ENCODE assay signal across 8 cellular contexts in the genomic region with DNA sequence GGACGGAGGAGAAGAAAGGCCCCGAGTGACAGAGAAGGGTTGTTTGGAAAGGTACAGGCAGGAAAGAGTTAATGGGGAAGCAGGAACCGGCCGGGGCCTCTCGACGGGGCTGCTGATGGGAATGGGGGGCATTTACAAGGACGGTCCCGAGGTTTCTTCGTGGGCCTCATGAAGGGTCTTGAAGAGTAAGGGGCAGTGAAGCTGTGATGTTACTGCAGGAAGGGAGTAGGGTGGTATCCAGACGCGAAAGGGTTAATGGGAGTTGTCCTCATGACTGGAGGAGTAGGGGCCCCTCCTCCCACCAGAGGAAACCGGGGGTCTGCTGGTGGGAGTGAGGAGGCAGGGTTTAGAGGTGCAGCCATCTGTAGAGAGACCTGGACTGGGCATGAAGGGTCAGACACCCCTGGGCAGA. TPM values are rescaled to one million over a fixed set of nuclear protein-coding genes. Genes with fewer than 3 reads are reported as not detected.
DNase-seq lines count a peak whose midpoint lies in the region; ATAC-seq, FAIRE-seq and TF ChIP-seq lines count a peak whose summit lies in the region.

No MANE protein-coding gene starts in this region.

- CTCF ChIA-PET in K562 (lab: Yijun Ruan, JAX; ENCODE audit: low intra/inter-chr PET ratio), result interaction anchor here (0.7 to 1.1 kb wide), 2 partner anchors 66 to 202 kb away, joined by 3 to 4 read pairs; no protein-coding TSS in a partner anchor

- H3K36me3 ChIP-seq in K562 (ENCODE audit: control insufficient read depth, insufficient read depth, low read length) (no peaks in the 10 kb centered on the region), right lobe of liver (peaks cover 0 to 11% (median 4%) of the 10 kb centered on the region in 4 donors), tibial artery (peaks cover 23 to 38% (median 30%) of the 10 kb centered on the region in 3 donors)

- H3K4me3 Mint-ChIP-seq in T-helper 2 cell treated with Interferon-gamma antibody and Interleukin-4, amounts not matched to agents 5 μg/mL and 100 μg/mL, for 36 hours, result peak overlapping the region; percentile 95

- H3K4me2 ChIP-seq in K562 (ENCODE audit: insufficient read depth, low read length), result peak overlapping the region; percentile 68; the same call in 1 of the 2 replicates

- ATAC-seq in K562 (no peak), right lobe of liver (no peak), HG02623 (IDR thresholded peaks at IDR 0.05; ENCODE audit: unreplicated experiment) (no peak), HG02840 (IDR thresholded peaks at IDR 0.05; ENCODE audit: low FRiP score, unreplicated experiment) (no peak)

- H3K9me3 ChIP-seq in K562 (replicated peaks; ENCODE audit: control insufficient read depth, insufficient read depth, low read depth, low read length), result no peaks in the 10 kb centered on the region
- no peaks in the 10 kb centered on the region for H3K9me3 ChIP-seq in right lobe of liver
- H3K9me3 ChIP-seq in tibial artery, result no peaks in the 10 kb centered on the region

- peaks cover 16% of the 10 kb centered on the region; the same call in 1 of the 2 replicates for H4K20me1 ChIP-seq in K562 (replicated peaks; ENCODE audit: control insufficient read depth, insufficient read depth, low read length)

- POLR2A ChIA-PET in K562 (lab: Yijun Ruan, JAX), result no interaction called here

- no peaks in the 10 kb centered on the region for H3K36me3 Mint-ChIP-seq in T-helper 2 cell treated with Interferon-gamma antibody and Interleukin-4, amounts not matched to agents 5 μg/mL and 100 μg/mL, for 36 hours (ENCODE audit: low read depth)

- H2AFZ ChIP-seq in K562 (ENCODE audit: low read depth, low read length), result peak overlapping the region; percentile 75

- peaks cover 20% of the 10 kb centered on the region for H3K4me1 Mint-ChIP-seq in T-helper 2 cell treated with Interferon-gamma antibody and Interleukin-4, amounts not matched to agents 5 μg/mL and 100 μg/mL, for 36 hours (ENCODE audit: low read depth)

- H3K27me3 ChIP-seq in K562 (ENCODE audit: control insufficient read depth in 2 of 2, insufficient read depth in 2 of 2, low read length in 2 of 2), result peaks cover 10 to 37% of the 10 kb centered on the region in 2 experiments; a peak in 4 of 5 replicates
- no peaks in the 10 kb centered on the region for H3K27me3 ChIP-seq in right lobe of liver
- H3K27me3 ChIP-seq in tibial artery, result no peaks in the 10 kb centered on the region

- H3K4me3 ChIP-seq in K562 (peak overlapping the region; percentile 34; the same call in 1 of the 2 replicates), right lobe of liver (peak overlapping the region; percentile 83 to 90 (median 84)), tibial artery (peak overlapping the region; percentile 77 to 89)

- intact Hi-C loops in K562 (cut with micrococcal nuclease), result no loop called here
- intact Hi-C loops in right lobe of liver (cut with DNase I), result no loop called here
- intact Hi-C loops in tibial artery (cut with DNase I; ENCODE audit: low total_unique reads), result loop anchor here (5.0 kb wide), 1 partner anchor 102 kb away; no protein-coding TSS in a partner anchor

- no peak overlapping the region; a peak in 1 of 4 replicates for H3K9ac ChIP-seq in K562 (ENCODE audit: insufficient read depth in 1 of 2, low read depth in 2 of 2, low read length in 2 of 2)

- no peak for TF ChIP-seq RAD21 in K562 (CRISPR knock-in tag; conservative IDR thresholded peaks at IDR 0.05 in 1 of 2, IDR thresholded peaks at IDR 0.05 in 1 of 2)

- no peaks in the 10 kb centered on the region for H3K27me3 Mint-ChIP-seq in T-helper 2 cell treated with Interferon-gamma antibody and Interleukin-4, amounts not matched to agents 5 μg/mL and 100 μg/mL, for 36 hours (ENCODE audit: low read depth)

- in situ Hi-C loops in K562 (cut with MboI), result loop anchor here (5.0 kb wide), 1 partner anchor 197 kb away; no protein-coding TSS in a partner anchor

- no peaks in the 10 kb centered on the region for H3K9me1 ChIP-seq in K562 (ENCODE audit: control insufficient read depth, insufficient read depth, low read length)

- no peaks in the 10 kb centered on the region for H3K79me2 ChIP-seq in K562 (ENCODE audit: control insufficient read depth, insufficient read depth, low read length)

- no peak for TF ChIP-seq EP300 in K562 (IDR thresholded peaks at IDR 0.05; ENCODE audit: low read length)

- WGBS in K562 (ENCODE audit: insufficient coverage, low coverage, missing lambda C conversion rate), result 12% methylated on average over 7 of the region's 12 CpGs
- WGBS in right lobe of liver (ENCODE audit: insufficient coverage, low coverage, low lambda C conversion rate, missing lambda C conversion rate), result under 1% methylated on average over 11 of the region's 12 CpGs

- no peaks in the 10 kb centered on the region for H3K9me3 Mint-ChIP-seq in T-helper 2 cell treated with Interferon-gamma antibody and Interleukin-4, amounts not matched to agents 5 μg/mL and 100 μg/mL, for 36 hours

- no peak for FAIRE-seq in K562 (lab: Jason Lieb, UNC)

- no peak for DNase-seq in T-helper 2 cell treated with Interferon-gamma antibody and Interleukin-4, amounts not matched to agents 5 μg/mL and 100 μg/mL, for 36 hours (ENCODE audit: low spot score)
- DNase-seq in T-helper 2 cell (no peak), K562 (ENCODE audit: extremely low read depth in 1 of 4, low spot score in 3 of 4) (no peak), right lobe of liver (no peak), tibial artery (no peak), SIG-M5 treated with dmso at 0.1 percent for 504 hours (lab: John Stamatoyannopoulos, UW; ENCODE audit: unreplicated experiment) (no peak)

- TF ChIP-seq CTCF in K562 (IDR thresholded peaks at IDR 0.05 in 2 of 3, conservative IDR thresholded peaks at IDR 0.05 in 1 of 3; ENCODE audit: insufficient read depth in 2 of 3, low read depth in 1 of 3, low read length in 3 of 3) (no peak), right lobe of liver (IDR thresholded peaks at IDR 0.05) (no peak), tibial artery (IDR thresholded peaks at IDR 0.05) (no peak)

- BruUV-seq in K562 (replicated peaks; lab: Mats Ljungman, UMichigan), result no TSS peak

- peak overlapping the region; percentile 88 for H3K27ac Mint-ChIP-seq in T-helper 2 cell treated with Interferon-gamma antibody and Interleukin-4, amounts not matched to agents 5 μg/mL and 100 μg/mL, for 36 hours

- TF ChIP-seq POLR2A in K562 (conservative IDR thresholded peaks at IDR 0.05) (no peak), right lobe of liver (IDR thresholded peaks at IDR 0.05) (no peak)

- H3K4me1 ChIP-seq in K562 (replicated peaks in 1 of 2; ENCODE audit: control insufficient read depth in 2 of 2, insufficient read depth in 2 of 2, low read length in 2 of 2) (peaks cover 9 to 20% of the 10 kb centered on the region in 2 experiments; a peak in 4 of 5 replicates), right lobe of liver (peaks cover 0 to 40% (median 7%) of the 10 kb centered on the region in 4 donors), tibial artery (peaks cover 0 to 44% (median 31%) of the 10 kb centered on the region in 4 donors)

- no peak overlapping the region for H3K27ac ChIP-seq in K562 (ENCODE audit: extremely low read depth, low read depth, low read length)
- H3K27ac ChIP-seq in right lobe of liver, result peak overlapping the region; percentile 71 to 89 (median 87)
- peak overlapping the region; percentile 87 to 96 for H3K27ac ChIP-seq in tibial artery

RNA-seq across cellular contexts. Expression of a gene that starts 0.5 kb away (rescaled TPM):
- 1.4 and 4.1 TPM in 2 replicates for total RNA-seq in K562 (2011; cell fraction: chromatin; rRNA removed; ENCODE audit: low replicate concordance)
- total RNA-seq in K562 (2011; cell fraction: nucleolus; rRNA removed), result 1.1 and 3.0 TPM in 2 replicates
- total RNA-seq in K562 (2011; cell fraction: nucleoplasm; rRNA removed), result 0.37 and 0.53 TPM in 2 replicates
- total RNA-seq in K562 (2014; rRNA removed), result 1.00 and 1.5 TPM in 2 replicates
- total RNA-seq in K562 (2014; rRNA removed; fragmentation: Illumina TruSeq; extraction: Trizol), result 0.38 and 0.87 TPM in 2 replicates
- total RNA-seq in K562 (2015; rRNA removed; fragmentation: Illumina TruSeq; extraction: Trizol), result 1.2 and 1.4 TPM in 2 replicates
- 1.9 and 2.5 TPM in 2 replicates for total RNA-seq in K562 (2021)
- polyA plus RNA-seq in K562 (2011; rRNA removed), result 1.8 and 5.3 TPM in 2 replicates
- 3.7 and 10.5 TPM in 2 replicates for polyA plus RNA-seq in K562 (2011; cell fraction: cytosol; rRNA removed)
- polyA plus RNA-seq in K562 (2011; cell fraction: nucleus; rRNA removed), result 4.9 and 5.8 TPM in 2 replicates
- polyA plus RNA-seq in K562 (2012), result 2.6 and 5.2 TPM in 2 replicates
- polyA plus RNA-seq in K562 (2014; fragmentation: Illumina TruSeq; extraction: Trizol), result 2.0 and 2.7 TPM in 2 replicates
- polyA plus RNA-seq in K562 (2014; fragmentation: Nextera tagmentation; extraction: Ambion mirVana), result under 1 TPM; 0.03 to 0.08 TPM
- polyA plus RNA-seq in K562 (2014; rRNA removed), result 1.5 and 2.6 TPM in 2 replicates
- 3.0 and 4.2 TPM in 2 replicates for polyA minus RNA-seq in K562 (2011; rRNA and poly(A)+ RNA removed)
- 3.3 and 9.3 TPM in 2 replicates for polyA minus RNA-seq in K562 (2011; cell fraction: cytosol; rRNA and poly(A)+ RNA removed)
- 1.6 and 1.8 TPM in 2 replicates for polyA minus RNA-seq in K562 (2011; cell fraction: nucleus; rRNA and poly(A)+ RNA removed)
- 10 to 100 TPM; 25.0 to 58.0 (median 44.8) TPM for total RNA-seq in right lobe of liver

RNA-seq across cellular contexts. Expression of a gene that starts 34.3 kb away (rescaled TPM):
- 0.18 and 1.0 TPM in 2 replicates for total RNA-seq in K562 (2011; cell fraction: chromatin; rRNA removed; ENCODE audit: low replicate concordance)
- 0.50 TPM in 1 of 2 replicates, not detected in the other for total RNA-seq in K562 (2011; cell fraction: nucleolus; rRNA removed)
- total RNA-seq in K562 (2011; cell fraction: nucleoplasm; rRNA removed), result not detected in 2 replicates
- not detected in 2 replicates for total RNA-seq in K562 (2014; rRNA removed)
- not detected in 2 replicates for total RNA-seq in K562 (2014; rRNA removed; fragmentation: Illumina TruSeq; extraction: Trizol)
- not detected in 2 replicates for total RNA-seq in K562 (2015; rRNA removed; fragmentation: Illumina TruSeq; extraction: Trizol)
- total RNA-seq in K562 (2021), result 0.07 TPM in 1 of 2 replicates, not detected in the other
- polyA plus RNA-seq in K562 (2011; rRNA removed), result 0.14 TPM in 1 of 2 replicates, not detected in the other
- 0.01 and 0.10 TPM in 2 replicates for polyA plus RNA-seq in K562 (2011; cell fraction: cytosol; rRNA removed)
- polyA plus RNA-seq in K562 (2011; cell fraction: nucleus; rRNA removed), result 0.15 and 0.24 TPM in 2 replicates
- 0.07 and 0.22 TPM in 2 replicates for polyA plus RNA-seq in K562 (2012)
- polyA plus RNA-seq in K562 (2014; fragmentation: Illumina TruSeq; extraction: Trizol), result 0.04 TPM in 1 of 2 replicates, not detected in the other
- not detected for polyA plus RNA-seq in K562 (2014; fragmentation: Nextera tagmentation; extraction: Ambion mirVana)
- 0.11 TPM in 1 of 2 replicates, not detected in the other for polyA plus RNA-seq in K562 (2014; rRNA removed)
- 0.15 TPM in 1 of 2 replicates, not detected in the other for polyA minus RNA-seq in K562 (2011; rRNA and poly(A)+ RNA removed)
- polyA minus RNA-seq in K562 (2011; cell fraction: cytosol; rRNA and poly(A)+ RNA removed), result not detected in 2 replicates
- polyA minus RNA-seq in K562 (2011; cell fraction: nucleus; rRNA and poly(A)+ RNA removed), result not detected in 2 replicates
- 1 to 10 TPM in 2 of 6 experiments, under 1 TPM in 3, not detected in 1; 0.50 to 3.8 (median 0.77) TPM for total RNA-seq in right lobe of liver

RNA-seq across cellular contexts. Expression of a gene that starts 39.7 kb away (rescaled TPM):
- total RNA-seq in K562 (2011; cell fraction: chromatin; rRNA removed; ENCODE audit: low replicate concordance), result 0.19 and 1.1 TPM in 2 replicates
- 1.1 and 4.2 TPM in 2 replicates for total RNA-seq in K562 (2011; cell fraction: nucleolus; rRNA removed)
- total RNA-seq in K562 (2011; cell fraction: nucleoplasm; rRNA removed), result 0.51 and 1.1 TPM in 2 replicates
- total RNA-seq in K562 (2014; rRNA removed), result 0.05 and 0.20 TPM in 2 replicates
- 0.10 and 0.33 TPM in 2 replicates for total RNA-seq in K562 (2014; rRNA removed; fragmentation: Illumina TruSeq; extraction: Trizol)
- total RNA-seq in K562 (2015; rRNA removed; fragmentation: Illumina TruSeq; extraction: Trizol), result 0.11 and 0.14 TPM in 2 replicates
- total RNA-seq in K562 (2021), result 0.75 and 1.3 TPM in 2 replicates
- polyA plus RNA-seq in K562 (2011; rRNA removed), result 0.15 and 0.16 TPM in 2 replicates
- 0.13 and 0.30 TPM in 2 replicates for polyA plus RNA-seq in K562 (2011; cell fraction: cytosol; rRNA removed)
- polyA plus RNA-seq in K562 (2011; cell fraction: nucleus; rRNA removed), result 0.86 and 1.1 TPM in 2 replicates
- 0.35 and 1.4 TPM in 2 replicates for polyA plus RNA-seq in K562 (2012)
- polyA plus RNA-seq in K562 (2014; fragmentation: Illumina TruSeq; extraction: Trizol), result 0.13 and 0.24 TPM in 2 replicates
- polyA plus RNA-seq in K562 (2014; fragmentation: Nextera tagmentation; extraction: Ambion mirVana), result not detected
- 0.03 TPM in 2 replicates for polyA plus RNA-seq in K562 (2014; rRNA removed)
- polyA minus RNA-seq in K562 (2011; rRNA and poly(A)+ RNA removed), result 1.1 TPM in 1 of 2 replicates, not detected in the other
- 0.19 and 2.6 TPM in 2 replicates for polyA minus RNA-seq in K562 (2011; cell fraction: cytosol; rRNA and poly(A)+ RNA removed)
- 0.56 and 0.67 TPM in 2 replicates for polyA minus RNA-seq in K562 (2011; cell fraction: nucleus; rRNA and poly(A)+ RNA removed)
- total RNA-seq in right lobe of liver, result 1 to 10 TPM; 1.4 to 3.7 (median 2.4) TPM

RNA-seq across cellular contexts. Expression of a gene that starts 54.8 kb away (rescaled TPM):
- 29.7 and 49.5 TPM in 2 replicates for total RNA-seq in K562 (2011; cell fraction: chromatin; rRNA removed; ENCODE audit: low replicate concordance)
- total RNA-seq in K562 (2011; cell fraction: nucleolus; rRNA removed), result 27.6 and 29.7 TPM in 2 replicates
- 29.0 and 30.6 TPM in 2 replicates for total RNA-seq in K562 (2011; cell fraction: nucleoplasm; rRNA removed)
- total RNA-seq in K562 (2014; rRNA removed) (45.5 and 52.9 TPM in 2 replicates), K562 (2014; rRNA removed; fragmentation: Illumina TruSeq; extraction: Trizol) (9.9 and 14.5 TPM in 2 replicates), K562 (2015; rRNA removed; fragmentation: Illumina TruSeq; extraction: Trizol) (28.6 and 29.0 TPM in 2 replicates), K562 (2021) (56.6 and 63.5 TPM in 2 replicates), right lobe of liver (10 to 100 TPM in 5 of 6 experiments, 1 to 10 TPM in 1; 9.9 to 18.1 (median 12.0) TPM)
- polyA plus RNA-seq in K562 (2011; rRNA removed) (11.6 and 12.7 TPM in 2 replicates), K562 (2014; fragmentation: Illumina TruSeq; extraction: Trizol) (24.7 and 25.5 TPM in 2 replicates), K562 (2014; fragmentation: Nextera tagmentation; extraction: Ambion mirVana) (under 1 TPM; 0.10 to 0.13 TPM), K562 (2014; rRNA removed) (34.2 and 35.7 TPM in 2 replicates)
- 11.9 and 15.6 TPM in 2 replicates for polyA plus RNA-seq in K562 (2011; cell fraction: cytosol; rRNA removed)
- polyA plus RNA-seq in K562 (2011; cell fraction: nucleus; rRNA removed), result 50.9 and 52.5 TPM in 2 replicates
- 27.4 and 32.9 TPM in 2 replicates for polyA plus RNA-seq in K562 (2012)
- polyA minus RNA-seq in K562 (2011; rRNA and poly(A)+ RNA removed), result 18.9 and 21.8 TPM in 2 replicates
- polyA minus RNA-seq in K562 (2011; cell fraction: cytosol; rRNA and poly(A)+ RNA removed), result 17.7 and 18.7 TPM in 2 replicates
- polyA minus RNA-seq in K562 (2011; cell fraction: nucleus; rRNA and poly(A)+ RNA removed), result 12.4 and 25.9 TPM in 2 replicates

Comparison
In these comparisons a context has a peak if more than half of its experiments do, and no peak if none do; other contexts are left out.
1. H3K4me3 ChIP-seq: peak in every context shown above with its lines; median percentile 84 in right lobe of liver; 83 in tibial artery; 34 in K562.
2. RNA of a gene that starts 0.5 kb away (total RNA-seq): 25.0 to 58.0 TPM in right lobe of liver; 0.37 to 4.1 TPM in K562; every median in the first group is over 4 times any median in the second.